Comparison of ENCODE assay signal across 21 cellular contexts in the genomic region with DNA sequence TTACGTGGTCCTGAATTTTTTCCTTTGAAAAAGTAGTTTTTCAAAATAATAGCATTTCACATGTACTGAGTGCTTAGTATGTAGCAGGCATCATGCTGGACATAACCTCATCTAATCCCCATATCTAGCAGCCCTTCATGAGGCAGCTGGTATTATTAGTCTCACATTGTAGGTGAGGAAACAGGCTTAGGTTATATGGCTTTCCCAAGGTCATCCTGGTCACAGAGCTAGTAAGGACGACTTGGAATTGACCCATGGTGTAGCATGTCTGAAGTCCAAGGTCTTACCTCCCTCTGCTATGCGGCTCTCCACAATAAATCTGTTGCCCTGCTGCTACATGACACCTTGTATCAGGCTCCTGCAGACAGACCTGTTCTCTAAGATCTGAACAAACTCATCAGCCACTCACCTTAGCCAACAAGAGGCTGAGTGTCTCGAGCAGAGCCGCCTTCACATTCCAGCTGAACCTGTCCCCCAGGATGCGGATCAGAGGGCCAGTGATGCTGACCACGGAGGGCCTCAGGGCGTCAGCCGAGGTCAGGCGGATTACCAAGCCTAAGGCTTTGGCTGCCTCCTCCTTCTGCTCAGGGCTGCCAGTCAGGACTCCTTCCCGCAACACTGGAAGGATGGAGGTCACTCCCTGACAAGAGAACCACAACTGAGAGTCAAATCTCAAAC. TPM values are rescaled to one million over a fixed set of nuclear protein-coding genes. Genes with fewer than 3 reads are reported as not detected.
DNase-seq lines count a peak whose midpoint lies in the region; ATAC-seq and TF ChIP-seq lines count a peak whose summit lies in the region.
"Had no signal": no experiment of that assay in that cellular context is flagged by ENCODE, and none has a peak within 500 bp of the region (broad histone marks: within the 10 kb centered on the region; RNA-seq: fewer than 3 reads in every experiment).

No MANE protein-coding gene starts in this region.

- H3K27me3 ChIP-seq in PC-9 (ENCODE audit: insufficient read depth, low read depth) (no peaks in the 10 kb centered on the region), osteoblast (ENCODE audit: insufficient read depth, low read length) (no peaks in the 10 kb centered on the region), uterus (no peaks in the 10 kb centered on the region)
- no peaks in the 10 kb centered on the region for H3K27me3 ChIP-seq in CD4-positive, alpha-beta memory T cell (ENCODE audit: insufficient read depth, low read length)

- no peaks in the 10 kb centered on the region for H3K4me1 Mint-ChIP-seq in activated T-cell treated with anti-CD3 and anti-CD28 coated beads, Interleukin-2, amount 50 U/mL, for 24 hours (ENCODE audit: low read depth)
- H3K4me1 Mint-ChIP-seq in activated T-cell treated with anti-CD3 and anti-CD28 coated beads, Interleukin-2, amount 50 U/mL, for 4 hours (ENCODE audit: low read depth), result no peaks in the 10 kb centered on the region
- H3K4me1 Mint-ChIP-seq in CD4-positive, alpha-beta memory T cell, result peaks cover 0 to 2% (median 0%) of the 10 kb centered on the region in 4 donors
- no peaks in the 10 kb centered on the region for H3K4me1 Mint-ChIP-seq in activated T-helper 17 cell treated with anti-CD3 and anti-CD28 coated beads, Interleukin-2, amount 50 U/mL, for 72 hours

- no peak overlapping the region for H2AFZ ChIP-seq in PC-9
- H2AFZ ChIP-seq in osteoblast (ENCODE audit: low read length), result no peak overlapping the region

- H4K20me1 ChIP-seq in PC-9 (ENCODE audit: insufficient read depth) (no peaks in the 10 kb centered on the region; the same call in 1 of the 2 replicates), osteoblast (ENCODE audit: insufficient read depth, low read length) (peaks cover 12% of the 10 kb centered on the region)

- H3K4me3 ChIP-seq in PC-9 (no peak overlapping the region), osteoblast (ENCODE audit: insufficient read depth, low read length) (no peak overlapping the region), uterus (no peak overlapping the region)
- H3K4me3 ChIP-seq in CD4-positive, alpha-beta memory T cell (ENCODE audit: low read length in 2 of 2), result no peak overlapping the region

- peaks cover 100% of the 10 kb centered on the region for H3K36me3 Mint-ChIP-seq in activated T-cell treated with anti-CD3 and anti-CD28 coated beads, Interleukin-2, amount 50 U/mL, for 24 hours (ENCODE audit: low read depth)
- peaks cover 50% of the 10 kb centered on the region for H3K36me3 Mint-ChIP-seq in activated T-cell treated with anti-CD3 and anti-CD28 coated beads, Interleukin-2, amount 50 U/mL, for 4 hours (ENCODE audit: insufficient read depth)
- H3K36me3 Mint-ChIP-seq in CD4-positive, alpha-beta memory T cell, result peaks cover 53 to 91% of the 10 kb centered on the region in 2 donors
- H3K36me3 Mint-ChIP-seq in activated T-helper 17 cell treated with anti-CD3 and anti-CD28 coated beads, Interleukin-2, amount 50 U/mL, for 72 hours (ENCODE audit: low read depth), result peaks cover 100% of the 10 kb centered on the region

- DNase-seq in activated T-cell treated with anti-CD3 and anti-CD28 coated beads, Interleukin-2, amount 50 U/mL, for 24 hours, result no peak
- DNase-seq in activated T-cell treated with anti-CD3 and anti-CD28 coated beads, Interleukin-2, amount 50 U/mL, for 4 hours, result no peak
- DNase-seq in ELF-1 (ENCODE audit: low read depth, low spot score) (peak; percentile 80), PC-9 (peak; percentile 58 to 74), osteoblast (ENCODE audit: insufficient read length, low spot score, missing footprints) (peak; percentile 46), uterus (no peak)
- DNase-seq in CD4-positive, alpha-beta memory T cell, result no peak
- DNase-seq: CD4-positive, CD25-positive, alpha-beta regulatory T cell; DMS53; GOT3; NCI-H1092 treated with DMSO at 0.1 percent for 48 hours; NCI-H1436; NCI-H187; NCI-H2171 treated with DMSO at 0.1 percent for 48 hours; NCI-H524 treated with DMSO at 0.1 percent for 48 hours; NCI-H774 had no signal

- no peak overlapping the region for H3K4me3 Mint-ChIP-seq in activated T-cell treated with anti-CD3 and anti-CD28 coated beads, Interleukin-2, amount 50 U/mL, for 24 hours
- no peak overlapping the region for H3K4me3 Mint-ChIP-seq in activated T-cell treated with anti-CD3 and anti-CD28 coated beads, Interleukin-2, amount 50 U/mL, for 4 hours
- H3K4me3 Mint-ChIP-seq in CD4-positive, alpha-beta memory T cell, result no peak overlapping the region
- H3K4me3 Mint-ChIP-seq in activated T-helper 17 cell treated with anti-CD3 and anti-CD28 coated beads, Interleukin-2, amount 50 U/mL, for 72 hours, result no peak overlapping the region
- H3K4me3 Mint-ChIP-seq: CD4-positive, CD25-positive, alpha-beta regulatory T cell; IgD-negative memory B cell had no signal

- TF ChIP-seq POLR2A in uterus (IDR thresholded peaks at IDR 0.05), result no peak

- no peaks in the 10 kb centered on the region for H3K9me2 ChIP-seq in PC-9 (ENCODE audit: insufficient read depth)

- H3K9me3 Mint-ChIP-seq in activated T-cell treated with anti-CD3 and anti-CD28 coated beads, Interleukin-2, amount 50 U/mL, for 24 hours, result no peaks in the 10 kb centered on the region
- no peaks in the 10 kb centered on the region for H3K9me3 Mint-ChIP-seq in activated T-cell treated with anti-CD3 and anti-CD28 coated beads, Interleukin-2, amount 50 U/mL, for 4 hours
- no peaks in the 10 kb centered on the region for H3K9me3 Mint-ChIP-seq in CD4-positive, alpha-beta memory T cell
- H3K9me3 Mint-ChIP-seq in activated T-helper 17 cell treated with anti-CD3 and anti-CD28 coated beads, Interleukin-2, amount 50 U/mL, for 72 hours, result no peaks in the 10 kb centered on the region
- H3K9me3 Mint-ChIP-seq: CD4-positive, CD25-positive, alpha-beta regulatory T cell; IgD-negative memory B cell had no signal

- BruUV-seq in PC-9 (replicated peaks; lab: Mats Ljungman, UMichigan), result no TSS peak

- H3K27ac Mint-ChIP-seq in activated T-cell treated with anti-CD3 and anti-CD28 coated beads, Interleukin-2, amount 50 U/mL, for 24 hours, result peak overlapping the region; percentile 18
- peak overlapping the region in 1 of 7 donors; percentile 36 for H3K27ac Mint-ChIP-seq in CD4-positive, alpha-beta memory T cell
- H3K27ac Mint-ChIP-seq in activated T-helper 17 cell treated with anti-CD3 and anti-CD28 coated beads, Interleukin-2, amount 50 U/mL, for 72 hours, result no peak overlapping the region
- H3K27ac Mint-ChIP-seq: IgD-negative memory B cell had no signal

- H3K4me1 ChIP-seq in PC-9 (replicated peaks; ENCODE audit: insufficient read depth) (no peaks in the 10 kb centered on the region), osteoblast (ENCODE audit: insufficient read depth, low read length) (no peaks in the 10 kb centered on the region), uterus (no peaks in the 10 kb centered on the region)
- H3K4me1 ChIP-seq in CD4-positive, alpha-beta memory T cell (ENCODE audit: insufficient read depth, low read length), result no peaks in the 10 kb centered on the region

- ATAC-seq in activated T-cell treated with anti-CD3 and anti-CD28 coated beads, Interleukin-2, amount 50 U/mL, for 4 hours, result no peak
- no peak for ATAC-seq in activated T-helper 17 cell treated with anti-CD3 and anti-CD28 coated beads, Interleukin-2, amount 50 U/mL, for 72 hours (replicated peaks)
- ATAC-seq: HCT116, Right ventricle myocardium inferior had no signal

- no peak overlapping the region for H3K4me2 ChIP-seq in PC-9
- no peak overlapping the region for H3K4me2 ChIP-seq in osteoblast (ENCODE audit: insufficient read depth, low read length)
- H3K4me2 ChIP-seq: KMS-11 had no signal

- H3K9me3 ChIP-seq in PC-9 (ENCODE audit: insufficient read depth, low read depth), result no peaks in the 10 kb centered on the region
- no peaks in the 10 kb centered on the region for H3K9me3 ChIP-seq in osteoblast (ENCODE audit: low read depth, low read length)
- no peaks in the 10 kb centered on the region for H3K9me3 ChIP-seq in uterus
- H3K9me3 ChIP-seq in CD4-positive, alpha-beta memory T cell (ENCODE audit: control insufficient read depth in 1 of 2, low read length in 2 of 2), result no peaks in the 10 kb centered on the region

- POLR2A ChIA-PET in PC-9 (lab: Charles Lee; ENCODE audit: unreplicated experiment), result no interaction called here
- POLR2A ChIA-PET in CD4-positive, alpha-beta memory T cell (lab: Charles Lee; ENCODE audit: partially characterized antibody), result no interaction called here

- H3F3A ChIP-seq in PC-9 (ENCODE audit: insufficient read depth, low read depth), result peaks cover 4% of the 10 kb centered on the region; the same call in 1 of the 2 replicates

- no peak for TF ChIP-seq CTCF in PC-9 (conservative IDR thresholded peaks at IDR 0.05)
- TF ChIP-seq CTCF in osteoblast (IDR thresholded peaks at IDR 0.05; ENCODE audit: extremely low read depth, low read depth, low read length), result no peak
- no peak for TF ChIP-seq CTCF in uterus (IDR thresholded peaks at IDR 0.05)

- H3K27ac ChIP-seq in PC-9 (no peak overlapping the region), osteoblast (ENCODE audit: low read depth, low read length) (no peak overlapping the region), uterus (no peak overlapping the region)
- H3K27ac ChIP-seq in CD4-positive, alpha-beta memory T cell (ENCODE audit: low read depth, low read length), result no peak overlapping the region
- H3K27ac ChIP-seq: KMS-11 had no signal

- CTCF ChIA-PET in PC-9 (lab: Charles Lee), result no interaction called here
- CTCF ChIA-PET in CD4-positive, alpha-beta memory T cell (lab: Charles Lee; ENCODE audit: partially characterized antibody), result no interaction called here

- intact Hi-C loops in PC-9 (cut with micrococcal nuclease; ENCODE audit: unreplicated experiment), result no loop called here
- intact Hi-C loops in uterus (cut with DNase I; ENCODE audit: low total_unique reads), result no loop called here
- intact Hi-C loops in CD4-positive, alpha-beta memory T cell (cut with micrococcal nuclease), result no loop called here

- H3K79me2 ChIP-seq in PC-9 (ENCODE audit: low read depth), result no peaks in the 10 kb centered on the region
- peaks cover 3% of the 10 kb centered on the region for H3K79me2 ChIP-seq in osteoblast (ENCODE audit: insufficient read depth, low read length)

- H3K27me3 Mint-ChIP-seq in activated T-cell treated with anti-CD3 and anti-CD28 coated beads, Interleukin-2, amount 50 U/mL, for 24 hours, result no peaks in the 10 kb centered on the region
- H3K27me3 Mint-ChIP-seq in activated T-cell treated with anti-CD3 and anti-CD28 coated beads, Interleukin-2, amount 50 U/mL, for 4 hours (ENCODE audit: low read depth), result no peaks in the 10 kb centered on the region
- H3K27me3 Mint-ChIP-seq in CD4-positive, alpha-beta memory T cell, result no peaks in the 10 kb centered on the region
- no peaks in the 10 kb centered on the region for H3K27me3 Mint-ChIP-seq in activated T-helper 17 cell treated with anti-CD3 and anti-CD28 coated beads, Interleukin-2, amount 50 U/mL, for 72 hours
- H3K27me3 Mint-ChIP-seq: CD4-positive, CD25-positive, alpha-beta regulatory T cell; IgD-negative memory B cell had no signal

- H3K36me3 ChIP-seq in PC-9 (ENCODE audit: low read depth) (no peaks in the 10 kb centered on the region), osteoblast (ENCODE audit: insufficient read depth, low read length) (peaks cover 89% of the 10 kb centered on the region), uterus (no peaks in the 10 kb centered on the region)
- H3K36me3 ChIP-seq in CD4-positive, alpha-beta memory T cell (ENCODE audit: insufficient read depth, low read length), result peaks cover 88% of the 10 kb centered on the region

RNA-seq across cellular contexts. Expression of a gene that starts 19.7 kb away (rescaled TPM):
- total RNA-seq in activated T-cell treated with anti-CD3 and anti-CD28 coated beads, Interleukin-2, amount 50 U/mL, for 4 hours, result 10 to 100 TPM; 70.4 to 90.8 (median 74.6) TPM
- total RNA-seq in PC-9 (2021), result 48.6 and 52.0 TPM in 2 replicates
- total RNA-seq in osteoblast, result 25.0 and 27.4 TPM in 2 replicates
- 10 to 100 TPM; 13.1 to 43.9 (median 22.4) TPM for total RNA-seq in uterus
- total RNA-seq in CD4-positive, alpha-beta memory T cell, result 10 to 100 TPM; 66.2 to 71.3 TPM
- polyA plus RNA-seq in CD4-positive, alpha-beta memory T cell, result 10 to 100 TPM; 12.4 to 24.7 TPM
- total RNA-seq in activated T-helper 17 cell treated with anti-CD3 and anti-CD28 coated beads, Interleukin-2, amount 50 U/mL, for 72 hours, result 10 to 100 TPM; 43.8 to 76.4 TPM

RNA-seq across cellular contexts. Expression of a gene that starts 58.3 kb away (rescaled TPM):
- 100 to 1,000 TPM; 192 to 204 (median 200) TPM for total RNA-seq in activated T-cell treated with anti-CD3 and anti-CD28 coated beads, Interleukin-2, amount 50 U/mL, for 4 hours
- total RNA-seq in PC-9 (2021) (116 and 119 TPM in 2 replicates), osteoblast (103 and 143 TPM in 2 replicates), uterus (100 to 1,000 TPM in 1 of 4 donors, 10 to 100 TPM in 3; 50.5 to 106 (median 64.3) TPM)
- total RNA-seq in CD4-positive, alpha-beta memory T cell, result 100 to 1,000 TPM; 127 to 132 TPM
- 10 to 100 TPM; 13.9 to 29.6 TPM for polyA plus RNA-seq in CD4-positive, alpha-beta memory T cell
- total RNA-seq in activated T-helper 17 cell treated with anti-CD3 and anti-CD28 coated beads, Interleukin-2, amount 50 U/mL, for 72 hours, result 100 to 1,000 TPM in 1 of 2 donors, 10 to 100 TPM in 1; 94.4 to 177 TPM

Comparison
In these comparisons a context has a peak if more than half of its experiments do, and no peak if none do; other contexts are left out.
1. DNase-seq: peak in ELF-1 (single experiment), PC-9 (2 of 2) and osteoblast (single experiment); none in activated T-cell treated with anti-CD3 and anti-CD28 coated beads, Interleukin-2, amount 50 U/mL, for 24 hours (single experiment), activated T-cell treated with anti-CD3 and anti-CD28 coated beads, Interleukin-2, amount 50 U/mL, for 4 hours (single experiment), uterus (0 of 2) and CD4-positive, alpha-beta memory T cell (0 of 5).